1 cellular context compared by ENCODE assay signal in the genomic region with DNA sequence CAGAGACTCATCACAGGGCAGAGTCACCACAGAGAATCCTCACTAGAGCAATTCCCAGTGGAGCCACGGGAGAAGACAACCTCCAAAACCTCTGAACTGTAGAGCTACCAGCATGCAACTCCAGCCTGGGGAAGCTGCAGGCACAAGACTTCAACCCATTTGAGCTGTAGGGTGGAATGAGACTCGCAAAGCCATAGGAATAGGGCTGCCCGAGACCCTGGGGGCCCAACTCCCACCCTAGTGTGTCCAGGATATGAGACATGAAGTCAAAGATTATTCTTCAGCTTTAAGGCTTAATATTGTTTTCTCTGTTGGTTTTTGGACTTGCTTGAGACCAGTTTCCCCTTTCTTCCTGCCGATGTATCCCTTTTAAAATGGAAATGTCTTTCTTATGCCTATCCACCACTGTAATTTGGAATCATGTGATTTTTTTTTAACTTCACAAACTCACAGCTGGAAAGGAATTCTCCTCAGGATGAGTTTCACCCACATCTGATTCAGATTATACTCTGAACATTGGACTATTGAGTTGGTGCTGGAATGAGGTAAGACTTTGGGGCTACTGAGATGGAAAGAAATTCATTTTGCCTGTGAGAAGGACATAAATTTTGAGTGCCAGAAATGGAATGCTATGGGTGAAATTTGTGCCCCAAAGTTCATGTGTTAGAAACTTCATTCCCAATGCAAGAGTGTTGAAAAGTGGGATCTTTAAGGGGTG.
TF ChIP-seq lines count a peak whose summit lies in the region.

No MANE protein-coding gene starts in this region.

TF ChIP-seq in GM23338, 12 proteins besides CTCF, POLR2A, EP300 and RAD21 (continued from another document):
- TF ChIP-seq, protein P1, sequence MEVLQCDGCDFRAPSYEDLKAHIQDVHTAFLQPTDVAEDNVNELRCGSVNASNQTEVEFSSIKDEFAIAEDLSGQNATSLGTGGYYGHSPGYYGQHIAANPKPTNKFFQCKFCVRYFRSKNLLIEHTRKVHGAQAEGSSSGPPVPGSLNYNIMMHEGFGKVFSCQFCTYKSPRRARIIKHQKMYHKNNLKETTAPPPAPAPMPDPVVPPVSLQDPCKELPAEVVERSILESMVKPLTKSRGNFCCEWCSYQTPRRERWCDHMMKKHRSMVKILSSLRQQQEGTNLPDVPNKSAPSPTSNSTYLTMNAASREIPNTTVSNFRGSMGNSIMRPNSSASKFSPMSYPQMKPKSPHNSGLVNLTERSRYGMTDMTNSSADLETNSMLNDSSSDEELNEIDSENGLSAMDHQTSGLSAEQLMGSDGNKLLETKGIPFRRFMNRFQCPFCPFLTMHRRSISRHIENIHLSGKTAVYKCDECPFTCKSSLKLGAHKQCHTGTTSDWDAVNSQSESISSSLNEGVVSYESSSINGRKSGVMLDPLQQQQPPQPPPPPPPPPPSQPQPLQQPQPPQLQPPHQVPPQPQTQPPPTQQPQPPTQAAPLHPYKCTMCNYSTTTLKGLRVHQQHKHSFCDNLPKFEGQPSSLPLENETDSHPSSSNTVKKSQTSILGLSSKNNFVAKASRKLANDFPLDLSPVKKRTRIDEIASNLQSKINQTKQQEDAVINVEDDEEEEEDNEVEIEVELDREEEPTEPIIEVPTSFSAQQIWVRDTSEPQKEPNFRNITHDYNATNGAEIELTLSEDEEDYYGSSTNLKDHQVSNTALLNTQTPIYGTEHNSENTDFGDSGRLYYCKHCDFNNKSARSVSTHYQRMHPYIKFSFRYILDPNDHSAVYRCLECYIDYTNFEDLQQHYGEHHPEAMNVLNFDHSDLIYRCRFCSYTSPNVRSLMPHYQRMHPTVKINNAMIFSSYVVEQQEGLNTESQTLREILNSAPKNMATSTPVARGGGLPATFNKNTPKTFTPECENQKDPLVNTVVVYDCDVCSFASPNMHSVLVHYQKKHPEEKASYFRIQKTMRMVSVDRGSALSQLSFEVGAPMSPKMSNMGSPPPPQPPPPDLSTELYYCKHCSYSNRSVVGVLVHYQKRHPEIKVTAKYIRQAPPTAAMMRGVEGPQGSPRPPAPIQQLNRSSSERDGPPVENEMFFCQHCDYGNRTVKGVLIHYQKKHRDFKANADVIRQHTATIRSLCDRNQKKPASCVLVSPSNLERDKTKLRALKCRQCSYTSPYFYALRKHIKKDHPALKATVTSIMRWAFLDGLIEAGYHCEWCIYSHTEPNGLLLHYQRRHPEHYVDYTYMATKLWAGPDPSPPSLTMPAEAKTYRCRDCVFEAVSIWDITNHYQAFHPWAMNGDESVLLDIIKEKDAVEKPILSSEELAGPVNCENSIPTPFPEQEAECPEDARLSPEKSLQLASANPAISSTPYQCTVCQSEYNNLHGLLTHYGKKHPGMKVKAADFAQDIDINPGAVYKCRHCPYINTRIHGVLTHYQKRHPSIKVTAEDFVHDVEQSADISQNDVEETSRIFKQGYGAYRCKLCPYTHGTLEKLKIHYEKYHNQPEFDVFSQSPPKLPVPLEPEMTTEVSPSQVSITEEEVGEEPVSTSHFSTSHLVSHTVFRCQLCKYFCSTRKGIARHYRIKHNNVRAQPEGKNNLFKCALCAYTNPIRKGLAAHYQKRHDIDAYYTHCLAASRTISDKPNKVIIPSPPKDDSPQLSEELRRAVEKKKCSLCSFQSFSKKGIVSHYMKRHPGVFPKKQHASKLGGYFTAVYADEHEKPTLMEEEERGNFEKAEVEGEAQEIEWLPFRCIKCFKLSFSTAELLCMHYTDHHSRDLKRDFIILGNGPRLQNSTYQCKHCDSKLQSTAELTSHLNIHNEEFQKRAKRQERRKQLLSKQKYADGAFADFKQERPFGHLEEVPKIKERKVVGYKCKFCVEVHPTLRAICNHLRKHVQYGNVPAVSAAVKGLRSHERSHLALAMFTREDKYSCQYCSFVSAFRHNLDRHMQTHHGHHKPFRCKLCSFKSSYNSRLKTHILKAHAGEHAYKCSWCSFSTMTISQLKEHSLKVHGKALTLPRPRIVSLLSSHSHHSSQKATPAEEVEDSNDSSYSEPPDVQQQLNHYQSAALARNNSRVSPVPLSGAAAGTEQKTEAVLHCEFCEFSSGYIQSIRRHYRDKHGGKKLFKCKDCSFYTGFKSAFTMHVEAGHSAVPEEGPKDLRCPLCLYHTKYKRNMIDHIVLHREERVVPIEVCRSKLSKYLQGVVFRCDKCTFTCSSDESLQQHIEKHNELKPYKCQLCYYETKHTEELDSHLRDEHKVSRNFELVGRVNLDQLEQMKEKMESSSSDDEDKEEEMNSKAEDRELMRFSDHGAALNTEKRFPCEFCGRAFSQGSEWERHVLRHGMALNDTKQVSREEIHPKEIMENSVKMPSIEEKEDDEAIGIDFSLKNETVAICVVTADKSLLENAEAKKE (CRISPR knock-in tag; IDR thresholded peaks at IDR 0.05) = no peak
- TF ChIP-seq, protein P2, sequence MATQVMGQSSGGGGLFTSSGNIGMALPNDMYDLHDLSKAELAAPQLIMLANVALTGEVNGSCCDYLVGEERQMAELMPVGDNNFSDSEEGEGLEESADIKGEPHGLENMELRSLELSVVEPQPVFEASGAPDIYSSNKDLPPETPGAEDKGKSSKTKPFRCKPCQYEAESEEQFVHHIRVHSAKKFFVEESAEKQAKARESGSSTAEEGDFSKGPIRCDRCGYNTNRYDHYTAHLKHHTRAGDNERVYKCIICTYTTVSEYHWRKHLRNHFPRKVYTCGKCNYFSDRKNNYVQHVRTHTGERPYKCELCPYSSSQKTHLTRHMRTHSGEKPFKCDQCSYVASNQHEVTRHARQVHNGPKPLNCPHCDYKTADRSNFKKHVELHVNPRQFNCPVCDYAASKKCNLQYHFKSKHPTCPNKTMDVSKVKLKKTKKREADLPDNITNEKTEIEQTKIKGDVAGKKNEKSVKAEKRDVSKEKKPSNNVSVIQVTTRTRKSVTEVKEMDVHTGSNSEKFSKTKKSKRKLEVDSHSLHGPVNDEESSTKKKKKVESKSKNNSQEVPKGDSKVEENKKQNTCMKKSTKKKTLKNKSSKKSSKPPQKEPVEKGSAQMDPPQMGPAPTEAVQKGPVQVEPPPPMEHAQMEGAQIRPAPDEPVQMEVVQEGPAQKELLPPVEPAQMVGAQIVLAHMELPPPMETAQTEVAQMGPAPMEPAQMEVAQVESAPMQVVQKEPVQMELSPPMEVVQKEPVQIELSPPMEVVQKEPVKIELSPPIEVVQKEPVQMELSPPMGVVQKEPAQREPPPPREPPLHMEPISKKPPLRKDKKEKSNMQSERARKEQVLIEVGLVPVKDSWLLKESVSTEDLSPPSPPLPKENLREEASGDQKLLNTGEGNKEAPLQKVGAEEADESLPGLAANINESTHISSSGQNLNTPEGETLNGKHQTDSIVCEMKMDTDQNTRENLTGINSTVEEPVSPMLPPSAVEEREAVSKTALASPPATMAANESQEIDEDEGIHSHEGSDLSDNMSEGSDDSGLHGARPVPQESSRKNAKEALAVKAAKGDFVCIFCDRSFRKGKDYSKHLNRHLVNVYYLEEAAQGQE (IDR thresholded peaks at IDR 0.05; ENCODE audit: unreplicated experiment) = no peak
- no peak for TF ChIP-seq JUNB (IDR thresholded peaks at IDR 0.05; ENCODE audit: unreplicated experiment)
- TF ChIP-seq NANOG (IDR thresholded peaks at IDR 0.05; ENCODE audit: borderline replicate concordance) = no peak
- TF ChIP-seq EZH2phosphoT487 (IDR thresholded peaks at IDR 0.05; ENCODE audit: unreplicated experiment) = no peak
- no peak for TF ChIP-seq ZNF114 (CRISPR knock-in tag; IDR thresholded peaks at IDR 0.05)
- TF ChIP-seq CREB1 (CRISPR knock-in tag; IDR thresholded peaks at IDR 0.05; ENCODE audit: low read depth) = no peak
- TF ChIP-seq STAT1 (IDR thresholded peaks at IDR 0.05; ENCODE audit: unreplicated experiment) = no peak
- TF ChIP-seq, protein P3, sequence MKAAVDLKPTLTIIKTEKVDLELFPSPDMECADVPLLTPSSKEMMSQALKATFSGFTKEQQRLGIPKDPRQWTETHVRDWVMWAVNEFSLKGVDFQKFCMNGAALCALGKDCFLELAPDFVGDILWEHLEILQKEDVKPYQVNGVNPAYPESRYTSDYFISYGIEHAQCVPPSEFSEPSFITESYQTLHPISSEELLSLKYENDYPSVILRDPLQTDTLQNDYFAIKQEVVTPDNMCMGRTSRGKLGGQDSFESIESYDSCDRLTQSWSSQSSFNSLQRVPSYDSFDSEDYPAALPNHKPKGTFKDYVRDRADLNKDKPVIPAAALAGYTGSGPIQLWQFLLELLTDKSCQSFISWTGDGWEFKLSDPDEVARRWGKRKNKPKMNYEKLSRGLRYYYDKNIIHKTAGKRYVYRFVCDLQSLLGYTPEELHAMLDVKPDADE (IDR thresholded peaks at IDR 0.05) = no peak
- TF ChIP-seq EZH2 (IDR thresholded peaks at IDR 0.05; ENCODE audit: low read depth, unreplicated experiment) = no peak
- no peak for TF ChIP-seq ZNF331 (CRISPR knock-in tag; IDR thresholded peaks at IDR 0.05; ENCODE audit: low read depth)
